In genomic region chr7:82388138-82388537, GRCh38 we compare ENCODE assay signal across 20 cellular contexts. TPM values are rescaled to one million over a fixed set of nuclear protein-coding genes. Genes with fewer than 3 reads are reported as not detected.
DNase-seq lines count a peak whose midpoint lies in the region; TF ChIP-seq lines count a peak whose summit lies in the region.
"Had no signal": no experiment of that assay in that cellular context is flagged by ENCODE, and none has a peak within 500 bp of the region (broad histone marks: within the 10 kb centered on the region; RNA-seq: fewer than 3 reads in every experiment).

No MANE protein-coding gene starts in this region.

- no peak for TF ChIP-seq CTCF in AG09309 (IDR thresholded peaks at IDR 0.05; ENCODE audit: control insufficient read depth, insufficient read depth, low read depth, low read length, missing control alignments)
- no peak for TF ChIP-seq CTCF in KMS-11 (conservative IDR thresholded peaks at IDR 0.05; ENCODE audit: low read depth, low read length)
- no peak for TF ChIP-seq CTCF in choroid plexus epithelial cell (conservative IDR thresholded peaks at IDR 0.05; ENCODE audit: low read depth, low read length)
- no peak for TF ChIP-seq CTCF in mesothelial cell of epicardium (IDR thresholded peaks at IDR 0.05; ENCODE audit: unreplicated experiment)
- no peak for TF ChIP-seq CTCF in stomach (IDR thresholded peaks at IDR 0.05)

- H3K27ac ChIP-seq in KMS-11: no peak overlapping the region
- H3K27ac ChIP-seq in stomach: no peak overlapping the region
- H3K27ac ChIP-seq: C4-2B had no signal

- no peaks in the 10 kb centered on the region for H3K27me3 Mint-ChIP-seq in mesothelial cell of epicardium (ENCODE audit: low read depth)

- H3K9me3 ChIP-seq in stomach: no peaks in the 10 kb centered on the region

- no peak overlapping the region for H2AFZ ChIP-seq in KMS-11 (ENCODE audit: low read depth)

- TF ChIP-seq POLR2A in stomach (IDR thresholded peaks at IDR 0.05): no peak

- no peak for TF ChIP-seq EP300 in stomach (IDR thresholded peaks at IDR 0.05)

- H3K27me3 ChIP-seq in KMS-11 (ENCODE audit: insufficient read depth, low read depth) (no peaks in the 10 kb centered on the region), stomach (no peaks in the 10 kb centered on the region)

- H3K4me1 Mint-ChIP-seq in mesothelial cell of epicardium: no peaks in the 10 kb centered on the region

- H3K9me3 Mint-ChIP-seq in mesothelial cell of epicardium: no peaks in the 10 kb centered on the region

- intact Hi-C loops in stomach (cut with DNase I; ENCODE audit: low total_unique reads): no loop called here

- peaks cover 32% of the 10 kb centered on the region for H3K4me1 ChIP-seq in KMS-11 (ENCODE audit: low read depth, poor library complexity, severe bottlenecking)
- H3K4me1 ChIP-seq in stomach: peaks cover 0 to 4% (median 3%) of the 10 kb centered on the region in 4 donors

- H3K36me3 ChIP-seq in KMS-11 (ENCODE audit: insufficient read depth): no peaks in the 10 kb centered on the region
- H3K36me3 ChIP-seq in stomach: no peaks in the 10 kb centered on the region

- H4K20me1 ChIP-seq in KMS-11 (ENCODE audit: insufficient read depth): no peaks in the 10 kb centered on the region

- no peak overlapping the region for H3K4me3 ChIP-seq in AG09309 (ENCODE audit: control insufficient read depth, low read depth, low read length)
- H3K4me3 ChIP-seq in KMS-11 (IDR thresholded peaks at IDR 0.05; ENCODE audit: insufficient read depth, low read depth, low read length): no peak overlapping the region
- H3K4me3 ChIP-seq in choroid plexus epithelial cell (ENCODE audit: low read depth, low read length): no peak overlapping the region
- no peak overlapping the region for H3K4me3 ChIP-seq in stomach

- H3K9ac ChIP-seq in KMS-11: no peak overlapping the region

- peak overlapping the region; percentile 13; the same call in 1 of the 2 replicates for H3K4me2 ChIP-seq in KMS-11

- H3K4me3 Mint-ChIP-seq in mesothelial cell of epicardium: no peak overlapping the region

- no peaks in the 10 kb centered on the region for H3K36me3 Mint-ChIP-seq in mesothelial cell of epicardium

- peak overlapping the region; percentile 9 for H3K27ac Mint-ChIP-seq in mesothelial cell of epicardium

- no peaks in the 10 kb centered on the region for H3K79me2 ChIP-seq in KMS-11 (ENCODE audit: insufficient read depth, low read depth)

- 56 to 61% (median 59%) methylated on average over 2 of the region's 2 CpGs for WGBS in stomach, 5 donors

- DNase-seq in AG09309 (ENCODE audit: low read depth) (peak; percentile 11), choroid plexus epithelial cell (ENCODE audit: low read depth) (peak; percentile 24), mesothelial cell of epicardium (ENCODE audit: low spot score in 2 of 2, unreplicated experiment in 2 of 2) (no peak), AG08396 (ENCODE audit: low spot score) (no peak), NCI-H524 (lab: John Stamatoyannopoulos, UW) (no peak), stomach (no peak)
- no peak for DNase-seq in activated effector memory CD4-positive, alpha-beta T cell treated with Interleukin-2 at 50 U/mL for 16 hours
- DNase-seq: 8988T; DMS153; EL; Kasumi-1; NCI-H1105; NCI-H1694 treated with DMSO at 0.1 percent for 48 hours; NCI-H69; NK-92 treated with Interleukin-12 subunit alpha and Interleukin-12 subunit beta, amount 100 ng/mL, for 24 hours; SHP77 treated with DMSO at 0.1 percent for 48 hours had no signal

RNA-seq across cellular contexts. Expression of gene CACNA2D1, which starts 55.4 kb away (rescaled TPM):
- total RNA-seq in mesothelial cell of epicardium (14.7 to 15.7 TPM (median 14.7 TPM) in 3 replicates), stomach (10 to 100 TPM in 3 of 5 donors, 1 to 10 TPM in 2; 4.1 to 72.7 (median 29.0) TPM)
- polyA plus RNA-seq in stomach: 1 to 10 TPM; 1.8 to 2.7 (median 2.6) TPM
- total RNA-seq: HepG2, OCI-LY7 had no signal
- polyA plus RNA-seq: HepG2 had no signal

Comparison
In these comparisons a context has a peak if more than half of its experiments do, and no peak if none do; other contexts are left out.
1. DNase-seq: peak in AG09309 (single experiment) and choroid plexus epithelial cell (single experiment); none in mesothelial cell of epicardium (0 of 2), AG08396 (single experiment), NCI-H524 (0 of 2), stomach (single experiment) and activated effector memory CD4-positive, alpha-beta T cell treated with Interleukin-2 at 50 U/mL for 16 hours (single experiment).